In genomic region chr1:184559117-184559713, GRCh38 we compare ENCODE assay signal across 22 cellular contexts.
"Had no signal": no experiment of that assay in that cellular context is flagged by ENCODE, and none has a peak within 500 bp of the region (broad histone marks: within the 10 kb centered on the region; RNA-seq: fewer than 3 reads in every experiment).

No MANE protein-coding gene starts in this region.

- DNase-seq: activated CD4-positive, alpha-beta T cell treated with anti-CD3 and anti-CD28 coated beads, Interleukin-2, amount 10 ng/mL, durations not matched to agents 24 days and 14 days; activated CD4-positive, CD25-positive, alpha-beta regulatory T cell; activated CD8-positive, alpha-beta memory T cell treated with anti-CD3 and anti-CD28 coated beads, Interleukin-2, amount 50 U/mL, for 4 hours; activated effector memory CD4-positive, alpha-beta T cell treated with Interleukin-2 at 50 U/mL for 16 hours; activated naive CD4-positive, alpha-beta T cell treated with anti-CD3 and anti-CD28 coated beads, Interleukin-2, amount 50 U/mL, for 16 hours; activated T-cell treated with anti-CD3 and anti-CD28 coated beads, Interleukin-2, amount 50 U/mL, for 4 hours; adrenal gland; effector CD8-positive, alpha-beta T cell; esophagus squamous epithelium; lower lobe of right lung; midbrain; stimulated activated CD4-positive, alpha-beta T cell treated with anti-CD3 and anti-CD28 coated beads, Interleukin-12 subunit alpha, Interleukin-12 subunit beta, amount 100 ng/mL, for 4 hours; stimulated activated CD4-positive, alpha-beta T cell treated with anti-CD3 and anti-CD28 coated beads, Interleukin-1b, Interleukin-23, amount 100 ng/mL, for 48 hours; stimulated activated CD8-positive, alpha-beta memory T cell treated with anti-CD3 and anti-CD28 coated beads, Interleukin-4, amount 100 ng/mL, for 48 hours; stimulated activated naive CD4-positive, alpha-beta T cell; T-helper 1 cell; T-helper 9 cell; uterus had no signal

- H3K4me3 Mint-ChIP-seq: activated CD4-positive, alpha-beta T cell treated with anti-CD3 and anti-CD28 coated beads, Interleukin-2, amount 10 ng/mL, durations not matched to agents 24 days and 14 days; activated T-cell treated with anti-CD3 and anti-CD28 coated beads, Interleukin-2, amount 50 U/mL, for 4 hours; dendritic cell treated with granulocyte-macrophage colony-stimulating factor and Interleukin-4, amounts not matched to agents 40 ng/mL and 50 ng/mL, for 4 days had no signal

- H3K9me3 Mint-ChIP-seq: activated CD4-positive, alpha-beta T cell treated with anti-CD3 and anti-CD28 coated beads, Interleukin-2, amount 10 ng/mL, durations not matched to agents 24 days and 14 days; activated T-cell treated with anti-CD3 and anti-CD28 coated beads, Interleukin-2, amount 50 U/mL, for 4 hours had no signal

- H3K4me3 ChIP-seq: adrenal gland, cardiac muscle cell, esophagus squamous epithelium, lower lobe of right lung, right atrium auricular region, tibial nerve, uterus had no signal

- H3K27ac ChIP-seq: adrenal gland, cardiac muscle cell, lower lobe of right lung, right atrium auricular region, tibial nerve, uterus had no signal

- H3K9me3 ChIP-seq: adrenal gland, esophagus squamous epithelium, lower lobe of right lung, right atrium auricular region, tibial nerve, uterus had no signal

- H3K4me1 Mint-ChIP-seq: activated CD4-positive, alpha-beta T cell treated with anti-CD3 and anti-CD28 coated beads, Interleukin-2, amount 10 ng/mL, durations not matched to agents 24 days and 14 days had no signal

- ATAC-seq: activated T-cell treated with anti-CD3 and anti-CD28 coated beads, Interleukin-2, amount 50 U/mL, for 4 hours; lower lobe of right lung had no signal

- H3K27me3 Mint-ChIP-seq: dendritic cell treated with granulocyte-macrophage colony-stimulating factor and Interleukin-4, amounts not matched to agents 40 ng/mL and 50 ng/mL, for 4 days had no signal

- H3K27ac Mint-ChIP-seq: activated CD4-positive, alpha-beta T cell treated with anti-CD3 and anti-CD28 coated beads, Interleukin-2, amount 10 ng/mL, durations not matched to agents 24 days and 14 days; dendritic cell treated with granulocyte-macrophage colony-stimulating factor and Interleukin-4, amounts not matched to agents 40 ng/mL and 50 ng/mL, for 4 days had no signal

- H3K36me3 ChIP-seq: adrenal gland, cardiac muscle cell, esophagus squamous epithelium, lower lobe of right lung, right atrium auricular region, tibial nerve, uterus had no signal
